10 cellular contexts compared by ENCODE assay signal in the genomic region with DNA sequence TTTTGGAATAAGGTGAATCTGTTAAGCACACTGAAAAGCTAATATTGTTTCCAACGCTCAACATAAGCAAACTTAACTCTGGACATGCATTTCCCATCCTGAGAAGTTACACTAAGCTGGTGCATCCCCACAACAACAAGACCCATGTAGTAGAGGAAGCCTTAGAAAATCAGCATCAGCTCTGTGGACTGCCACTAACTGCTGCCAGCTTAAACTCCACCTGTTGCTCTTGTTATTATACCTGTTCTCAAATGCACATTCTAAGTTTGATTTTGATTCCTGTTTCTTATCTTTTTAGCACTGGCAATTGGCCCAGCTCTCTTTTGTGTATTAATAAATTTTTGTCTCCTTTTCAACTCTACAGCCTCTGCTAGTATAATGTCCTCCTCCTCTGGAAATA.
ATAC-seq and TF ChIP-seq lines count a peak whose summit lies in the region.
"Had no signal": no experiment of that assay in that cellular context is flagged by ENCODE, and none has a peak within 500 bp of the region (broad histone marks: within the 10 kb centered on the region; RNA-seq: fewer than 3 reads in every experiment).

No MANE protein-coding gene starts in this region.

- no peaks in the 10 kb centered on the region for H3K36me3 ChIP-seq in HEK293 (ENCODE audit: control insufficient read depth in 2 of 2, insufficient read depth in 1 of 2, low read length in 2 of 2)
- H3K36me3 ChIP-seq: BE2C; BLaER1; BLaER1 treated with 17β-estradiol and CSF1 and Interleukin-3, amounts not matched to agents 10 nM and 100 nM had no signal

- no peaks in the 10 kb centered on the region for H3K4me1 ChIP-seq in HEK293 (ENCODE audit: control insufficient read depth, insufficient read depth, low read length)
- H3K4me1 ChIP-seq: A549; BE2C; BLaER1; BLaER1 treated with 17β-estradiol and CSF1 and Interleukin-3, amounts not matched to agents 10 nM and 100 nM; Caco-2 had no signal

- H3K9me3 ChIP-seq in HEK293 (ENCODE audit: control insufficient read depth, insufficient read depth, low read depth, low read length): no peaks in the 10 kb centered on the region
- H3K9me3 ChIP-seq: A549; BE2C; BLaER1; BLaER1 treated with 17β-estradiol and CSF1 and Interleukin-3, amounts not matched to agents 10 nM and 100 nM; Caco-2 had no signal

- CTCF ChIA-PET in HEK293 (lab: Yijun Ruan, JAX): no interaction called here

- TF ChIP-seq CTCF in HEK293 (tag by site-specific recombination; IDR thresholded peaks at IDR 0.05): no peak

- ATAC-seq in HG02798 (IDR thresholded peaks at IDR 0.05; ENCODE audit: poor library complexity, unreplicated experiment): no peak
- ATAC-seq: A549; CD8-positive, alpha-beta T cell had no signal

- no peak overlapping the region for H3K4me3 ChIP-seq in HEK293 (ENCODE audit: low read depth, low read length)
- H3K4me3 ChIP-seq: A549; BLaER1; BLaER1 treated with 17β-estradiol and CSF1 and Interleukin-3, amounts not matched to agents 10 nM and 100 nM had no signal

- POLR2A ChIA-PET in HEK293 (lab: Yijun Ruan, JAX): no interaction called here

- no peak overlapping the region for H3K27ac ChIP-seq in HEK293 (ENCODE audit: extremely low read depth, low read depth, low read length)
- H3K27ac ChIP-seq: 22Rv1; A549; BLaER1; BLaER1 treated with 17β-estradiol and CSF1 and Interleukin-3, amounts not matched to agents 10 nM and 100 nM; C4-2B had no signal

TF ChIP-seq in HEK293, 187 proteins besides CTCF, POLR2A, EP300 and RAD21:
- no peak for TF ChIP-seq ZNF112 (tag by site-specific recombination; IDR thresholded peaks at IDR 0.05)
- no peak for TF ChIP-seq ZNF791 (tag by site-specific recombination; IDR thresholded peaks at IDR 0.05)
- peak; percentile 91 for TF ChIP-seq SCRT2 (tag by site-specific recombination; IDR thresholded peaks at IDR 0.05)
